In the genomic region with DNA sequence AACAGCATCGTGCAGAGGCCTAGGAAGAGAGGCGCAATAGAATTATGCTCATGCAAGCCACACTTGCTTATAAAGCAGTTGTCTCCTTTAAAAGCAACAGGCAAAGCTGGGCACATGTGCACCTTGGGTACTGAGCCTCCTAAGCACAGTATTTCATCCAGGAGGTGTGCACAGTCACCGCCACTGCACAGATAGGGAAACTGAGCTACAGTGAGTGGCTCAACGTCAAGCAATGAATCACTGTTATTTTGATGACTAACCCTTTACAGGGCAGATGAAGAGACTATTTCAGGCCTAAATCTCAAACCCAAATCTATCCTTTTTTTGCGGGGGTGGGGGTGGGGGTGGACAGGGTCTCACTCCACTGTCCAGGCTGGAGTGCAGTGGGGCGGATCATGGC, we compare ENCODE assay signal across 23 cellular contexts.
"Had no signal": no experiment of that assay in that cellular context is flagged by ENCODE, and none has a peak within 500 bp of the region (broad histone marks: within the 10 kb centered on the region; RNA-seq: fewer than 3 reads in every experiment).

No MANE protein-coding gene starts in this region.

- DNase-seq: activated CD4-positive, alpha-beta T cell treated with anti-CD3 and anti-CD28 coated beads for 4 hours; activated CD4-positive, alpha-beta T cell treated with anti-CD3 and anti-CD28 coated beads, Interleukin-2, amount 50 U/mL, for 48 hours; activated CD4-positive, CD25-positive, alpha-beta regulatory T cell; activated gamma-delta T cell treated with Interleukin-2 at 50 U/mL for 16 hours; activated T-cell treated with anti-CD3 and anti-CD28 coated beads, Interleukin-2, amount 50 U/mL, for 72 hours; anterior cingulate cortex; colonic mucosa; dorsolateral prefrontal cortex; effector memory CD8-positive, alpha-beta T cell; heart left ventricle; kidney; lower lobe of right lung; mesendoderm; naive B cell; occipital lobe; posterior cingulate gyrus; right lobe of liver; stimulated activated CD4-positive, alpha-beta T cell treated with anti-CD3 and anti-CD28 coated beads, Interleukin-1b, Interleukin-23, amount 100 ng/mL, for 48 hours; T-helper 1 cell; T-helper 9 cell; transverse colon; uterus had no signal

- H3K4me1 ChIP-seq: colonic mucosa, heart left ventricle, lower lobe of right lung, right lobe of liver, transverse colon, uterus had no signal

- H3K27ac ChIP-seq: colonic mucosa, dorsolateral prefrontal cortex, heart left ventricle, lower lobe of right lung, right lobe of liver, skin epidermis, transverse colon, uterus had no signal

- H3K27me3 ChIP-seq: colonic mucosa, heart left ventricle, right lobe of liver, transverse colon, uterus had no signal

- H3K9me3 ChIP-seq: colonic mucosa had no signal

- H3K4me3 ChIP-seq: colonic mucosa, dorsolateral prefrontal cortex, heart left ventricle, lower lobe of right lung, right lobe of liver, skin epidermis, transverse colon, uterus had no signal

- H3K36me3 ChIP-seq: colonic mucosa, uterus had no signal

- ATAC-seq: activated T-cell treated with anti-CD3 and anti-CD28 coated beads, Interleukin-2, amount 50 U/mL, for 72 hours; effector memory CD8-positive, alpha-beta T cell; heart left ventricle; lower lobe of right lung had no signal
